ENCODE assay signal across 1 cellular context in the genomic region with DNA sequence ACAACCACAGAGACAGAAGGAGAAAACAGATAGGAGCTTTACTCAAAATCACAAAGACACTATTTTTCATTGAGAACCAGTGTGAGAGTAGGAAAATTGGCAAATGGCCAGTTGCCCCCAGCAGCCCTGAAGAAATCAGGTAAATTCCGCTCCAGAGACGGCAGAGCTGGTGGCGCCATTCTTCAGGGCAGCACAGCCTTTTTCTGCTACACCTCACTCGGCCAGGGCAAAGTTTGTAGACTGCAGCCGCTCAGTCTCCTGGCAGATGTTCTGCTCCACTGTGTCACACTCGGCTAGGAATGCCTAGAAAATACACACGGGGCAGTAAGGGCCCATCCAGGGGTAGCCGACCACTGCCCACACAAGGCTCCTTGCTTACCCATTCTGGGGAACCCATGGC.
A peak's percentile ranks its signal among the peaks of the same experiment; 100 is the strongest.
TF ChIP-seq lines count a peak whose summit lies in the region.

No MANE protein-coding gene starts in this region.

TF ChIP-seq in K562, 482 proteins besides CTCF, POLR2A, EP300 and RAD21:
- TF ChIP-seq ZC3H8 (IDR thresholded peaks at IDR 0.05) (no peak), CREBBP (IDR thresholded peaks at IDR 0.05; ENCODE audit: low read depth, low read length) (no peak), NFIC (IDR thresholded peaks at IDR 0.05) (peak; percentile 78), PKNOX1 (IDR thresholded peaks at IDR 0.05) (no peak)
